In the genomic region with DNA sequence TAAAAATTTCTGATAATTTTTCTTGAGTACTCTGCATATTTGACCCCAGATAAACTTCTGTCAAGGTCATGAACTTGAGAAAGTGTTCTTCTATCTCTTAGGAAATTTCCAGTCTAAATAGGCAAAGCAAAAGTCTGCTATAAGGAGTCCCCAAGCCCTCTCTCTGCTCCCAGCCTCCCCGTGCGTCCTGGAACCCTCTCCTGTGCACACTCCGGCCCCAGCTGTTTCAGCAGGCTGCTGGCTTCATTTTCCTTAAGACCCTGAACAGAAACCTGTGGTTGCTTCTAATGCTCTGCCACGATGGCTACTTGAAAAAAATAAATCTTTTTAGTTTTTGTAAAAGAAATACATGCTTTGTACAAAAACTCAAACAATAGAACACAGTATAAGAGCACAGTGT, we compare ENCODE assay signal across 25 cellular contexts. TPM values are rescaled to one million over a fixed set of nuclear protein-coding genes. Genes with fewer than 3 reads are reported as not detected.
"Had no signal": no experiment of that assay in that cellular context is flagged by ENCODE, and none has a peak within 500 bp of the region (broad histone marks: within the 10 kb centered on the region; RNA-seq: fewer than 3 reads in every experiment).

No MANE protein-coding gene starts in this region.

- H3K9me3 Mint-ChIP-seq: activated naive CD8-positive, alpha-beta T cell treated with anti-CD3 and anti-CD28 coated beads, Interleukin-2, amount 50 U/mL, for 24 hours; activated T-cell treated with anti-CD3 and anti-CD28 coated beads, Interleukin-2, amount 50 U/mL, for 24 hours; T-cell had no signal

- H3K27me3 Mint-ChIP-seq: activated naive CD8-positive, alpha-beta T cell treated with anti-CD3 and anti-CD28 coated beads, Interleukin-2, amount 50 U/mL, for 24 hours; activated T-cell treated with anti-CD3 and anti-CD28 coated beads, Interleukin-2, amount 50 U/mL, for 24 hours had no signal

- H3K36me3 Mint-ChIP-seq: activated CD8-positive, alpha-beta memory T cell treated with anti-CD3 and anti-CD28 coated beads, Interleukin-2, amount 10 ng/mL, durations not matched to agents 7 days and 5 days; T-cell had no signal

- DNase-seq: activated CD4-positive, CD25-positive, alpha-beta regulatory T cell; activated CD8-positive, alpha-beta memory T cell treated with anti-CD3 and anti-CD28 coated beads, Interleukin-2, amount 10 ng/mL, durations not matched to agents 7 days and 5 days; activated effector memory CD4-positive, alpha-beta T cell treated with anti-CD3 and anti-CD28 coated beads, Interleukin-2, amount 50 U/mL, for 16 hours; activated naive CD4-positive, alpha-beta T cell treated with Interleukin-2 at 50 U/mL for 16 hours; activated naive CD8-positive, alpha-beta T cell treated with anti-CD3 and anti-CD28 coated beads, Interleukin-2, amount 50 U/mL, for 24 hours; activated T-cell treated with anti-CD3 and anti-CD28 coated beads, Interleukin-2, amount 50 U/mL, for 24 hours; amniotic stem cell; body of pancreas; central memory CD4-positive, alpha-beta T cell; KG1; NCI-H1092; NCI-H1417; NCI-H1930; NCI-H2171; NCI-H345; NCI-H510A; NCI-H526 treated with DMSO at 0.1 percent for 48 hours had no signal

- ATAC-seq: activated CD8-positive, alpha-beta memory T cell treated with anti-CD3 and anti-CD28 coated beads, Interleukin-2, amount 10 ng/mL, durations not matched to agents 7 days and 5 days; activated naive CD4-positive, alpha-beta T cell treated with anti-CD3 and anti-CD28 coated beads, Interleukin-2, amount 50 U/mL, for 72 hours; activated naive CD8-positive, alpha-beta T cell treated with anti-CD3 and anti-CD28 coated beads, Interleukin-2, amount 50 U/mL, for 24 hours; body of pancreas; T-cell had no signal

- H3K27ac Mint-ChIP-seq: activated CD8-positive, alpha-beta memory T cell treated with anti-CD3 and anti-CD28 coated beads, Interleukin-2, amount 10 ng/mL, durations not matched to agents 7 days and 5 days; activated naive CD4-positive, alpha-beta T cell treated with anti-CD3 and anti-CD28 coated beads, Interleukin-2, amount 50 U/mL, for 72 hours; activated naive CD8-positive, alpha-beta T cell treated with anti-CD3 and anti-CD28 coated beads, Interleukin-2, amount 50 U/mL, for 24 hours; activated T-cell treated with anti-CD3 and anti-CD28 coated beads, Interleukin-2, amount 50 U/mL, for 24 hours had no signal

- H3K4me3 Mint-ChIP-seq: activated CD8-positive, alpha-beta memory T cell treated with anti-CD3 and anti-CD28 coated beads, Interleukin-2, amount 10 ng/mL, durations not matched to agents 7 days and 5 days; activated naive CD8-positive, alpha-beta T cell treated with anti-CD3 and anti-CD28 coated beads, Interleukin-2, amount 50 U/mL, for 24 hours; activated T-cell treated with anti-CD3 and anti-CD28 coated beads, Interleukin-2, amount 50 U/mL, for 24 hours; T-cell had no signal

RNA-seq across cellular contexts. Expression of a gene that starts 14.7 kb away (rescaled TPM):
- total RNA-seq: activated CD8-positive, alpha-beta memory T cell treated with anti-CD3 and anti-CD28 coated beads, Interleukin-2, amount 10 ng/mL, durations not matched to agents 7 days and 5 days; activated naive CD4-positive, alpha-beta T cell treated with anti-CD3 and anti-CD28 coated beads, Interleukin-2, amount 50 U/mL, for 72 hours; ascending aorta; body of pancreas; bronchial epithelial cell; LHCN-M2; M059J; OCI-LY7; RPMI7951 had no signal

RNA-seq across cellular contexts. Expression of a gene that starts 18.9 kb away (rescaled TPM):
- total RNA-seq: activated CD8-positive, alpha-beta memory T cell treated with anti-CD3 and anti-CD28 coated beads, Interleukin-2, amount 10 ng/mL, durations not matched to agents 7 days and 5 days; ascending aorta; bronchial epithelial cell; LHCN-M2; M059J; OCI-LY7; RPMI7951 had no signal

RNA-seq across cellular contexts. Expression of a gene that starts 36.0 kb away (rescaled TPM):
- total RNA-seq: ascending aorta, body of pancreas, bronchial epithelial cell, LHCN-M2, M059J, OCI-LY7, RPMI7951 had no signal

RNA-seq across cellular contexts. Expression of a gene that starts 42.9 kb away (rescaled TPM):
- total RNA-seq: activated CD8-positive, alpha-beta memory T cell treated with anti-CD3 and anti-CD28 coated beads, Interleukin-2, amount 10 ng/mL, durations not matched to agents 7 days and 5 days; activated naive CD4-positive, alpha-beta T cell treated with anti-CD3 and anti-CD28 coated beads, Interleukin-2, amount 50 U/mL, for 72 hours; ascending aorta; body of pancreas; bronchial epithelial cell; LHCN-M2; M059J; OCI-LY7; RPMI7951 had no signal
